Comparison of ENCODE assay signal across 14 cellular contexts in the genomic region with DNA sequence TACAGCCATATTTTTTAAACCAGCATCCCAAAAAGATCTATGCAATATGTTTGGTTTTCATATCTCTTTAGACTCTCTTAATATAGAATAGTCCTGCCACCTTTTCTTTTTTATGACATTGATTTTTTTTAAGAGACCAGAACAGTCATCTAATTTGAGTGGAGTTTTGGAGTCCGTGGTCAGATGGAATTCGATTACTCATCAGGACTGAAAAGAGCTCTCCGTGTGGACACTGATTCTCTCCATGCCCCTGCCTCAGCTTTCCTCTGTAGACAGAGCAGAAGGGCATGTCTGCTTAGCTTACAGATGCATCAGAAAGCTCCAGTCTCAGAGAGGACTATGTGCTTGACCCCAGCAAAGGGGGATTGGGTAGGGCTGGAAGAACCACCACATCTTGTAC. TPM values are rescaled to one million over a fixed set of nuclear protein-coding genes. Genes with fewer than 3 reads are reported as not detected.
DNase-seq lines count a peak whose midpoint lies in the region; ATAC-seq, FAIRE-seq and TF ChIP-seq lines count a peak whose summit lies in the region.
"Had no signal": no experiment of that assay in that cellular context is flagged by ENCODE, and none has a peak within 500 bp of the region (broad histone marks: within the 10 kb centered on the region; RNA-seq: fewer than 3 reads in every experiment).

No MANE protein-coding gene starts in this region.

- H3K9me3 Mint-ChIP-seq in naive thymus-derived CD8-positive, alpha-beta T cell = peaks cover 10 to 36% (median 29%) of the 10 kb centered on the region in 9 donors

- H3K4me1 ChIP-seq in skeletal muscle satellite cell (ENCODE audit: control insufficient read depth, insufficient read depth, low read length) (peaks cover 20% of the 10 kb centered on the region), ovary (ENCODE audit: insufficient read depth) (peaks cover 3% of the 10 kb centered on the region)
- H3K4me1 ChIP-seq: prostate gland had no signal

- no peaks in the 10 kb centered on the region for H3K27me3 Mint-ChIP-seq in naive thymus-derived CD8-positive, alpha-beta T cell
- H3K27me3 Mint-ChIP-seq: activated T-helper 17 cell treated with anti-CD3 and anti-CD28 coated beads, Interleukin-2, amount 50 U/mL, for 72 hours had no signal

- no peak for ATAC-seq in naive thymus-derived CD8-positive, alpha-beta T cell
- ATAC-seq: activated CD4-positive, alpha-beta T cell treated with anti-CD3 and anti-CD28 coated beads for 36 hours; activated T-helper 17 cell treated with anti-CD3 and anti-CD28 coated beads, Interleukin-2, amount 50 U/mL, for 72 hours had no signal

- peak overlapping the region; percentile 9 for H3K4me2 ChIP-seq in skeletal muscle satellite cell (ENCODE audit: low read length)

- POLR2A ChIA-PET in naive thymus-derived CD8-positive, alpha-beta T cell (lab: Charles Lee) = no interaction called here

- peak; percentile 81 for FAIRE-seq in RCC 7860 (lab: Jason Lieb, UNC)

- no peak overlapping the region for H3K4me3 ChIP-seq in skeletal muscle satellite cell (ENCODE audit: low read length)
- no peak overlapping the region for H3K4me3 ChIP-seq in ovary
- H3K4me3 ChIP-seq: prostate gland had no signal

- TF ChIP-seq EP300 in ovary (IDR thresholded peaks at IDR 0.05) = no peak

- peaks cover 0 to 33% (median 20%) of the 10 kb centered on the region in 3 donors for H3K36me3 Mint-ChIP-seq in naive thymus-derived CD8-positive, alpha-beta T cell

- DNase-seq in GM04504 (ENCODE audit: low read depth) (peak; percentile 76), RCC 7860 (ENCODE audit: low spot score) (peak; percentile 64), epithelial cell of prostate (ENCODE audit: low read depth, low spot score) (peak; percentile 12), AML-193 (lab: John Stamatoyannopoulos, UW) (no peak), ovary (no peak)
- no peak for DNase-seq in naive thymus-derived CD8-positive, alpha-beta T cell
- DNase-seq: activated CD4-positive, alpha-beta T cell treated with anti-CD3 and anti-CD28 coated beads for 36 hours; DMS153; mesendoderm; NCI-H1092; NCI-H526 treated with DMSO at 0.1 percent for 48 hours had no signal

- WGBS in ovary, 3 donors = 26 to 32% (median 29%) methylated on average over 3 of the region's 3 CpGs

- H3K27ac Mint-ChIP-seq in naive thymus-derived CD8-positive, alpha-beta T cell = no peak overlapping the region
- H3K27ac Mint-ChIP-seq: activated CD4-positive, alpha-beta T cell treated with anti-CD3 and anti-CD28 coated beads for 36 hours; activated T-helper 17 cell treated with anti-CD3 and anti-CD28 coated beads, Interleukin-2, amount 50 U/mL, for 72 hours had no signal

- H3K9ac ChIP-seq in skeletal muscle satellite cell (ENCODE audit: low read depth, low read length) = no peak overlapping the region

- no peaks in the 10 kb centered on the region for H3K36me3 ChIP-seq in skeletal muscle satellite cell (ENCODE audit: insufficient read depth, low read length)
- no peaks in the 10 kb centered on the region for H3K36me3 ChIP-seq in ovary
- H3K36me3 ChIP-seq: prostate gland had no signal

- H3K9me3 ChIP-seq in skeletal muscle satellite cell (replicated peaks; ENCODE audit: low read length) (peaks cover 3% of the 10 kb centered on the region), ovary (no peaks in the 10 kb centered on the region)
- H3K9me3 ChIP-seq: prostate gland had no signal

- intact Hi-C loops in ovary (cut with DNase I) = no loop called here

- no peak overlapping the region for H3K4me3 Mint-ChIP-seq in naive thymus-derived CD8-positive, alpha-beta T cell
- H3K4me3 Mint-ChIP-seq: activated CD4-positive, alpha-beta T cell treated with anti-CD3 and anti-CD28 coated beads for 36 hours; activated T-helper 17 cell treated with anti-CD3 and anti-CD28 coated beads, Interleukin-2, amount 50 U/mL, for 72 hours had no signal

- H3K4me1 Mint-ChIP-seq in naive thymus-derived CD8-positive, alpha-beta T cell = peaks cover 12 to 22% (median 18%) of the 10 kb centered on the region in 4 donors
- H3K4me1 Mint-ChIP-seq: activated T-helper 17 cell treated with anti-CD3 and anti-CD28 coated beads, Interleukin-2, amount 50 U/mL, for 72 hours had no signal

- no peak for TF ChIP-seq POLR2A in ovary (IDR thresholded peaks at IDR 0.05)

- H3K27me3 ChIP-seq in skeletal muscle satellite cell (ENCODE audit: control insufficient read depth, insufficient read depth, low read length) (no peaks in the 10 kb centered on the region), ovary (no peaks in the 10 kb centered on the region)

- no peak for TF ChIP-seq CTCF in ovary (IDR thresholded peaks at IDR 0.05)

- H3K27ac ChIP-seq in epithelial cell of prostate (no peak overlapping the region), ovary (no peak overlapping the region)
- H3K27ac ChIP-seq: prostate gland had no signal

RNA-seq across cellular contexts. Expression of a gene that starts 27.8 kb away (rescaled TPM):
- 0.25 and 0.87 TPM in 2 replicates for total RNA-seq in skeletal muscle satellite cell (2012; rRNA removed)
- not detected for total RNA-seq in naive thymus-derived CD8-positive, alpha-beta T cell
- not detected for polyA plus RNA-seq in naive thymus-derived CD8-positive, alpha-beta T cell
- not detected for total RNA-seq in ovary
- polyA plus RNA-seq in ovary = not detected

RNA-seq across cellular contexts. Expression of a gene that starts 49.7 kb away (rescaled TPM):
- 122 and 189 TPM in 2 replicates for total RNA-seq in skeletal muscle satellite cell (2012; rRNA removed)
- 1 to 10 TPM; 7.8 to 9.2 TPM for total RNA-seq in naive thymus-derived CD8-positive, alpha-beta T cell
- 1 to 10 TPM; 3.8 to 4.1 (median 4.0) TPM for polyA plus RNA-seq in naive thymus-derived CD8-positive, alpha-beta T cell
- total RNA-seq in ovary = 100 to 1,000 TPM; 105 to 216 (median 162) TPM
- polyA plus RNA-seq in ovary = 10 to 100 TPM; 61.3 to 93.9 TPM

Comparison
In these comparisons a context has a peak if more than half of its experiments do, and no peak if none do; other contexts are left out.
1. DNase-seq: peak in GM04504 (single experiment), RCC 7860 (single experiment) and epithelial cell of prostate (single experiment); none in naive thymus-derived CD8-positive, alpha-beta T cell (0 of 10), AML-193 (0 of 2) and ovary (0 of 5).
2. RNA of a gene that starts 49.7 kb away (total RNA-seq): 105 to 216 TPM in ovary; 7.8 to 9.2 TPM in naive thymus-derived CD8-positive, alpha-beta T cell; every median in the first group is over 10 times any median in the second.